In genomic region chr18:79487198-79488165, GRCh38 we compare ENCODE assay signal across 1 cellular context.
TF ChIP-seq lines count a peak whose summit lies in the region.

No MANE protein-coding gene starts in this region.

TF ChIP-seq in HepG2, 621 proteins besides CTCF, POLR2A, EP300 and RAD21 (continued from another document):
- no peak for TF ChIP-seq ZFP82 (CRISPR knock-in tag; IDR thresholded peaks at IDR 0.05; ENCODE audit: borderline replicate concordance)
- no peak for TF ChIP-seq ZNF749 (CRISPR knock-in tag; IDR thresholded peaks at IDR 0.05; ENCODE audit: borderline replicate concordance)
- no peak for TF ChIP-seq ZNF276 (CRISPR knock-in tag; IDR thresholded peaks at IDR 0.05; ENCODE audit: low read depth)
- no peak for TF ChIP-seq GLMP (CRISPR knock-in tag; IDR thresholded peaks at IDR 0.05; ENCODE audit: borderline replicate concordance)
TF ChIP-seq in HepG2: peak in this region for 0.
